ENCODE assay signal across 8 cellular contexts in genomic region chr7:128937647-128938523, GRCh38. TPM values are rescaled to one million over a fixed set of nuclear protein-coding genes. Genes with fewer than 3 reads are reported as not detected.
DNase-seq lines count a peak whose midpoint lies in the region; ATAC-seq and TF ChIP-seq lines count a peak whose summit lies in the region.

A gene with protein sequence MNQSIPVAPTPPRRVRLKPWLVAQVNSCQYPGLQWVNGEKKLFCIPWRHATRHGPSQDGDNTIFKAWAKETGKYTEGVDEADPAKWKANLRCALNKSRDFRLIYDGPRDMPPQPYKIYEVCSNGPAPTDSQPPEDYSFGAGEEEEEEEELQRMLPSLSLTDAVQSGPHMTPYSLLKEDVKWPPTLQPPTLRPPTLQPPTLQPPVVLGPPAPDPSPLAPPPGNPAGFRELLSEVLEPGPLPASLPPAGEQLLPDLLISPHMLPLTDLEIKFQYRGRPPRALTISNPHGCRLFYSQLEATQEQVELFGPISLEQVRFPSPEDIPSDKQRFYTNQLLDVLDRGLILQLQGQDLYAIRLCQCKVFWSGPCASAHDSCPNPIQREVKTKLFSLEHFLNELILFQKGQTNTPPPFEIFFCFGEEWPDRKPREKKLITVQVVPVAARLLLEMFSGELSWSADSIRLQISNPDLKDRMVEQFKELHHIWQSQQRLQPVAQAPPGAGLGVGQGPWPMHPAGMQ (plus strand): TSS chr7:128937927. CDS start chr7:128942082, 4,155 bp downstream.

- peak within 1 kb of the TSS; percentile 11 to 96 (median 90) for H3K27ac Mint-ChIP-seq in CD4-positive, alpha-beta memory T cell

- DNase-seq in CD4-positive, alpha-beta memory T cell: peak in 1 of 5 donors; percentile 19
- no peak for DNase-seq in OCI-LY7 (ENCODE audit: low spot score)
- no peak for DNase-seq in choroid plexus epithelial cell (ENCODE audit: low read depth)
- peak; percentile 88 for DNase-seq in lower lobe of right lung
- no peak for DNase-seq in thoracic aorta (ENCODE audit: low spot score)
- no peak for DNase-seq in putamen (ENCODE audit: low spot score)

- TF ChIP-seq POLR2A in GM19099 (IDR thresholded peaks at IDR 0.05; ENCODE audit: extremely low read depth, insufficient read length, low read depth): peak; percentile 73

- H3K4me2 ChIP-seq in OCI-LY7 (ENCODE audit: low read length): peak within 1 kb of the TSS; percentile 67

- ATAC-seq in lower lobe of right lung (peak; percentile 74 to 76), thoracic aorta (ENCODE audit: insufficient number of reproducible peaks, low FRiP score, low read depth) (no peak), GM19351 (IDR thresholded peaks at IDR 0.05; ENCODE audit: unreplicated experiment) (no peak)

- no peaks in the 10 kb centered on the region for H4K20me1 ChIP-seq in OCI-LY7 (ENCODE audit: insufficient read depth, low read length)

- CTCF ChIA-PET in CD4-positive, alpha-beta memory T cell (lab: Charles Lee; ENCODE audit: partially characterized antibody): no interaction called here
- CTCF ChIA-PET in OCI-LY7 (lab: Charles Lee; ENCODE audit: unreplicated experiment): interaction anchor here (1.6 kb wide), 1 partner anchor 15 kb away, joined by 3 read pairs; no protein-coding TSS in a partner anchor

- peak within 1 kb of the TSS; percentile 90 to 97 (median 94) for H3K4me3 Mint-ChIP-seq in CD4-positive, alpha-beta memory T cell

- POLR2A ChIA-PET in CD4-positive, alpha-beta memory T cell (lab: Charles Lee; ENCODE audit: partially characterized antibody): no interaction called here
- POLR2A ChIA-PET in OCI-LY7 (lab: Charles Lee): no interaction called here

- H3K4me1 ChIP-seq in CD4-positive, alpha-beta memory T cell (ENCODE audit: insufficient read depth, low read length): peaks cover 44% of the 10 kb centered on the region
- H3K4me1 ChIP-seq in OCI-LY7 (ENCODE audit: insufficient read depth, low read length, poor library complexity, severe bottlenecking) (peaks cover 56% of the 10 kb centered on the region), lower lobe of right lung (peaks cover 45% of the 10 kb centered on the region), thoracic aorta (ENCODE audit: control insufficient read depth in 1 of 2, low read depth in 2 of 2) (peaks cover 0 to 15% of the 10 kb centered on the region in 2 donors)

- H3K27me3 ChIP-seq in CD4-positive, alpha-beta memory T cell (ENCODE audit: insufficient read depth, low read length): no peaks in the 10 kb centered on the region
- H3K27me3 ChIP-seq in lower lobe of right lung (ENCODE audit: low read depth) (peaks cover 33% of the 10 kb centered on the region), thoracic aorta (replicated peaks; ENCODE audit: insufficient read depth) (no peaks in the 10 kb centered on the region)

- H3K4me1 Mint-ChIP-seq in CD4-positive, alpha-beta memory T cell: peaks cover 23 to 57% (median 40%) of the 10 kb centered on the region in 4 donors

- no peaks in the 10 kb centered on the region for H3K9me3 Mint-ChIP-seq in CD4-positive, alpha-beta memory T cell

- peak within 1 kb of the TSS; percentile 49 to 69 for H3K4me3 ChIP-seq in CD4-positive, alpha-beta memory T cell (ENCODE audit: low read length in 2 of 2)
- H3K4me3 ChIP-seq in OCI-LY7 (ENCODE audit: low read depth, low read length, poor library complexity, severe bottlenecking): peak within 1 kb of the TSS; percentile 37
- peak within 1 kb of the TSS; percentile 36 for H3K4me3 ChIP-seq in choroid plexus epithelial cell (ENCODE audit: low read depth, low read length)
- H3K4me3 ChIP-seq in lower lobe of right lung: peak within 1 kb of the TSS; percentile 68
- H3K4me3 ChIP-seq in thoracic aorta: peak within 1 kb of the TSS; percentile 91

- H3K36me3 ChIP-seq in CD4-positive, alpha-beta memory T cell (ENCODE audit: insufficient read depth, low read length): no peaks in the 10 kb centered on the region
- H3K36me3 ChIP-seq in OCI-LY7 (ENCODE audit: insufficient read depth, low read length) (no peaks in the 10 kb centered on the region), lower lobe of right lung (no peaks in the 10 kb centered on the region), thoracic aorta (no peaks in the 10 kb centered on the region)

- TF ChIP-seq CTCF in OCI-LY7 (conservative IDR thresholded peaks at IDR 0.05; ENCODE audit: low read length): no peak
- TF ChIP-seq CTCF in choroid plexus epithelial cell (conservative IDR thresholded peaks at IDR 0.05; ENCODE audit: low read depth, low read length): no peak
- TF ChIP-seq CTCF in lower lobe of right lung (IDR thresholded peaks at IDR 0.05): no peak
- no peak for TF ChIP-seq CTCF in thoracic aorta (IDR thresholded peaks at IDR 0.05)

- no peaks in the 10 kb centered on the region for H3K79me2 ChIP-seq in OCI-LY7 (ENCODE audit: insufficient read depth, low read depth, low read length)

- BruUV-seq in OCI-LY7 (replicated peaks; lab: Mats Ljungman, UMichigan): no TSS peak

- H3K9me3 ChIP-seq in CD4-positive, alpha-beta memory T cell (ENCODE audit: control insufficient read depth in 1 of 2, low read length in 2 of 2): no peaks in the 10 kb centered on the region
- H3K9me3 ChIP-seq in OCI-LY7 (ENCODE audit: low read length) (no peaks in the 10 kb centered on the region), lower lobe of right lung (no peaks in the 10 kb centered on the region), thoracic aorta (no peaks in the 10 kb centered on the region)

- intact Hi-C loops in CD4-positive, alpha-beta memory T cell (cut with micrococcal nuclease): no loop called here
- intact Hi-C loops in OCI-LY7 (cut with micrococcal nuclease; ENCODE audit: unreplicated experiment) (no loop called here), lower lobe of right lung (cut with DNase I) (no loop called here)

- H3K27ac ChIP-seq in CD4-positive, alpha-beta memory T cell (ENCODE audit: low read depth, low read length): peak within 1 kb of the TSS; percentile 60
- no peak within 1 kb of the TSS for H3K27ac ChIP-seq in OCI-LY7 (ENCODE audit: low read depth, low read length, poor library complexity, severe bottlenecking)
- peak within 1 kb of the TSS; percentile 78 for H3K27ac ChIP-seq in lower lobe of right lung
- peak within 1 kb of the TSS in 1 of 2 donors; percentile 41 for H3K27ac ChIP-seq in thoracic aorta

- no peaks in the 10 kb centered on the region for H3K9me2 ChIP-seq in OCI-LY7 (ENCODE audit: insufficient read depth, low read length)

- H3K36me3 Mint-ChIP-seq in CD4-positive, alpha-beta memory T cell: peaks cover 0 to 4% of the 10 kb centered on the region in 2 donors

- peaks cover 0 to 3% of the 10 kb centered on the region in 2 donors for H3K27me3 Mint-ChIP-seq in CD4-positive, alpha-beta memory T cell

- no peak within 1 kb of the TSS; the same call in 1 of the 2 replicates for H2AFZ ChIP-seq in OCI-LY7 (ENCODE audit: low read length)

RNA-seq across cellular contexts. Expression of the gene that starts here (rescaled TPM):
- 1 to 10 TPM; 7.2 to 9.1 TPM for total RNA-seq in CD4-positive, alpha-beta memory T cell
- 10 to 100 TPM; 14.4 to 27.8 TPM for polyA plus RNA-seq in CD4-positive, alpha-beta memory T cell
- total RNA-seq in OCI-LY7 (2014; rRNA removed; shearing (Covaris generic)): 3.9 and 8.2 TPM in 2 replicates
- total RNA-seq in OCI-LY7 (2022) (15.8 and 21.9 TPM in 2 replicates), lower lobe of right lung (46.0 TPM), thoracic aorta (10 to 100 TPM; 11.9 to 25.0 TPM)

Comparison
In these comparisons a context has a peak if more than half of its experiments do, and no peak if none do; other contexts are left out.
1. H3K4me3 ChIP-seq: peak in every context shown above with its lines; median percentile 91 in thoracic aorta; 68 in lower lobe of right lung; 59 in CD4-positive, alpha-beta memory T cell; 37 in OCI-LY7; 36 in choroid plexus epithelial cell.
2. ATAC-seq: peak in lower lobe of right lung (2 of 2); none in thoracic aorta (single experiment) and GM19351 (single experiment).